25 cellular contexts compared by ENCODE assay signal in genomic region chr2:237650455-237650850, GRCh38. TPM values are rescaled to one million over a fixed set of nuclear protein-coding genes. Genes with fewer than 3 reads are reported as not detected.
DNase-seq lines count a peak whose midpoint lies in the region; ATAC-seq and TF ChIP-seq lines count a peak whose summit lies in the region.
"Had no signal": no experiment of that assay in that cellular context is flagged by ENCODE, and none has a peak within 500 bp of the region (broad histone marks: within the 10 kb centered on the region; RNA-seq: fewer than 3 reads in every experiment).

No MANE protein-coding gene starts in this region.

- peaks cover 0 to 12% (median 2%) of the 10 kb centered on the region in 9 donors for H3K36me3 ChIP-seq in heart left ventricle
- H3K36me3 ChIP-seq in body of pancreas (replicated peaks in 1 of 2; ENCODE audit: insufficient read depth in 1 of 2, low read depth in 2 of 2) = no peaks in the 10 kb centered on the region
- peaks cover 3% of the 10 kb centered on the region for H3K36me3 ChIP-seq in lower lobe of right lung
- peaks cover 0 to 3% (median 0%) of the 10 kb centered on the region in 3 donors for H3K36me3 ChIP-seq in skeletal muscle tissue (ENCODE audit: control insufficient read depth in 3 of 3, insufficient read depth in 3 of 3, low read length in 3 of 3)
- H3K36me3 ChIP-seq: neural progenitor cell, right atrium auricular region had no signal

- ATAC-seq in heart left ventricle (peak in 2 of 4 donors; percentile 6 to 7), Right ventricle myocardium inferior (no peak), body of pancreas (peak; percentile 78), lower lobe of right lung (peak; percentile 94 to 95)
- ATAC-seq: A549; GM23338; stimulated activated naive CD8-positive, alpha-beta T cell treated with anti-CD3 and anti-CD28 coated beads, Interleukin-15, amount 100 ng/mL, for 72 hours had no signal

- 81 to 86% (median 83%) methylated on average over 4 to 7 of the region's 7 CpGs for WGBS in heart left ventricle, 4 donors
- 55 to 69% methylated on average over 7 of the region's 7 CpGs for WGBS in body of pancreas, 2 donors

- DNase-seq in heart left ventricle = peak in 2 of 5 donors; percentile 12 to 26
- no peak for DNase-seq in Right ventricle myocardium inferior (ENCODE audit: missing footprints)
- DNase-seq in body of pancreas = peak; percentile 36 to 74 (median 52)
- DNase-seq in lower lobe of right lung = peak; percentile 82
- no peak for DNase-seq in stimulated activated CD4-positive, alpha-beta T cell treated with anti-CD3 and anti-CD28 coated beads, Interleukin-2, amount 100 ng/mL, for 24 hours
- no peak for DNase-seq in 8988T
- DNase-seq in RPMI8226 = no peak
- DNase-seq: activated CD4-positive, alpha-beta T cell treated with anti-CD3 and anti-CD28 coated beads for 48 hours; activated effector memory CD4-positive, alpha-beta T cell treated with Interleukin-2 at 50 U/mL for 16 hours; CD4-positive, CD25-positive, alpha-beta regulatory T cell; Karpas-422; NCI-H2081; NCI-H526; SHP77 treated with DMSO at 0.1 percent for 48 hours; spleen; stimulated activated naive CD8-positive, alpha-beta T cell treated with anti-CD3 and anti-CD28 coated beads, Interleukin-15, amount 100 ng/mL, for 72 hours; SW 1271; WERI-Rb-1 had no signal

- TF ChIP-seq POLR2A in heart left ventricle (IDR thresholded peaks at IDR 0.05) (no peak), body of pancreas (IDR thresholded peaks at IDR 0.05) (no peak)

- H3K9me3 ChIP-seq in heart left ventricle (peaks cover 0 to 17% (median 0%) of the 10 kb centered on the region in 12 donors), body of pancreas (no peaks in the 10 kb centered on the region), lower lobe of right lung (no peaks in the 10 kb centered on the region), skeletal muscle tissue (ENCODE audit: control insufficient read depth in 3 of 3, low read length in 3 of 3) (no peaks in the 10 kb centered on the region)

- H3K27ac ChIP-seq in heart left ventricle (peak overlapping the region in 7 of 12 donors; percentile 19 to 79 (median 36)), body of pancreas (peak overlapping the region in 3 of 4 donors; percentile 10 to 62 (median 41)), lower lobe of right lung (no peak overlapping the region), skeletal muscle tissue (ENCODE audit: low read depth, low read length) (peak overlapping the region; percentile 32)
- H3K27ac ChIP-seq: A549, HL-60, neural progenitor cell, parathyroid adenoma, spleen, WERI-Rb-1 had no signal

- TF ChIP-seq CTCF in heart left ventricle (IDR thresholded peaks at IDR 0.05) (no peak), body of pancreas (IDR thresholded peaks at IDR 0.05) (no peak), lower lobe of right lung (IDR thresholded peaks at IDR 0.05) (no peak)

- intact Hi-C loops in heart left ventricle (cut with DNase I) (no loop called here), Right ventricle myocardium inferior (cut with DNase I) (loop anchor here (2.0 kb wide), 1 partner anchor 22 kb away; no protein-coding TSS in a partner anchor), body of pancreas (cut with DNase I) (no loop called here), lower lobe of right lung (cut with DNase I) (no loop called here)

- H3K27me3 ChIP-seq in heart left ventricle (no peaks in the 10 kb centered on the region), body of pancreas (no peaks in the 10 kb centered on the region), lower lobe of right lung (ENCODE audit: low read depth) (no peaks in the 10 kb centered on the region), skeletal muscle tissue (ENCODE audit: control insufficient read depth in 3 of 3, insufficient read depth in 3 of 3, low read length in 3 of 3) (no peaks in the 10 kb centered on the region)
- H3K27me3 ChIP-seq: neural progenitor cell, right atrium auricular region had no signal

- peaks cover 0 to 64% (median 25%) of the 10 kb centered on the region in 12 donors for H3K4me1 ChIP-seq in heart left ventricle
- peaks cover 16% of the 10 kb centered on the region for H3K4me1 ChIP-seq in body of pancreas
- no peaks in the 10 kb centered on the region for H3K4me1 ChIP-seq in lower lobe of right lung
- H3K4me1 ChIP-seq in skeletal muscle tissue (ENCODE audit: control insufficient read depth in 3 of 3, insufficient read depth in 3 of 3, low read length in 3 of 3) = peaks cover 42 to 63% (median 52%) of the 10 kb centered on the region in 3 donors
- H3K4me1 ChIP-seq: A549, neural progenitor cell had no signal

- H3K4me3 ChIP-seq in heart left ventricle = no peak overlapping the region
- no peak overlapping the region for H3K4me3 ChIP-seq in body of pancreas
- H3K4me3 ChIP-seq in lower lobe of right lung = no peak overlapping the region
- peak overlapping the region in 1 of 3 donors; percentile 17 for H3K4me3 ChIP-seq in skeletal muscle tissue (ENCODE audit: low read length in 3 of 3)
- H3K4me3 ChIP-seq: A549, GM23338, neural progenitor cell, right atrium auricular region, spleen had no signal

- H3K9ac ChIP-seq in skeletal muscle tissue (ENCODE audit: low read depth in 1 of 3, low read length in 3 of 3) = peak overlapping the region in 2 of 3 donors; percentile 45 to 57
- H3K9ac ChIP-seq: neural progenitor cell, parathyroid adenoma had no signal

RNA-seq across cellular contexts. Expression of gene LRRFIP1, which starts 23.1 kb away (rescaled TPM):
- total RNA-seq in heart left ventricle (100 to 1,000 TPM in 8 of 9 donors, 10 to 100 TPM in 1; 78.7 to 151 (median 111) TPM), Right ventricle myocardium inferior (104 TPM), body of pancreas (10 to 100 TPM; 49.8 to 57.1 TPM), lower lobe of right lung (180 TPM), skeletal muscle tissue (65.8 TPM)
- polyA plus RNA-seq in heart left ventricle = 100 to 1,000 TPM in 1 of 2 donors, 10 to 100 TPM in 1; 87.6 to 128 TPM

RNA-seq across cellular contexts. Expression of gene RAB17, which starts 59.9 kb away (rescaled TPM):
- total RNA-seq in heart left ventricle (1 to 10 TPM; 1.1 to 7.3 (median 3.6) TPM), Right ventricle myocardium inferior (2.4 TPM), body of pancreas (10 to 100 TPM; 35.3 to 38.9 TPM), lower lobe of right lung (60.1 TPM), skeletal muscle tissue (1.0 TPM)
- 1 to 10 TPM; 5.6 TPM for polyA plus RNA-seq in heart left ventricle
- total RNA-seq: CD4-positive, CD25-positive, alpha-beta regulatory T cell had no signal
- polyA plus RNA-seq: CD4-positive, CD25-positive, alpha-beta regulatory T cell had no signal

Comparison
In these comparisons a context has a peak if more than half of its experiments do, and no peak if none do; other contexts are left out.
1. DNase-seq: peak in body of pancreas (4 of 4) and lower lobe of right lung (single experiment); none in Right ventricle myocardium inferior (single experiment), stimulated activated CD4-positive, alpha-beta T cell treated with anti-CD3 and anti-CD28 coated beads, Interleukin-2, amount 100 ng/mL, for 24 hours (0 of 2), 8988T (single experiment) and RPMI8226 (single experiment).